ENCODE assay signal across 8 cellular contexts in the genomic region with DNA sequence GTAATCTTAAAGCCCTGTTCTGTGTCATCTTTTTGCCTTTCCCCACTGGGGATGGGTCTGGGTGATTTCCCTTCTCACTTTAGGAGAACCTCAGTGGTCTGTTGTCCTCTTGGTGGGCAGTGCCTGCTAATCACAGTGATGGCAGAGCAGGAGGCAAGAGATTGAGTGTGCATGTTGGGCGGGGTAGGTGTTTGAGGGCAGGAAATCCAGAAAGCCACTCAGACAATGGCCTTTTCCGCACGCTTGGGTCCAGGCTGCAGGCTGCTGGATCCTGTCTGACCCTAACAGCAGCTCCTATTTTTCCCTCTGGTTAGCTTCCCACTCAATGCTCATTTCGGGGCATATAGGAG. TPM values are rescaled to one million over a fixed set of nuclear protein-coding genes. Genes with fewer than 3 reads are reported as not detected.
DNase-seq lines count a peak whose midpoint lies in the region; ATAC-seq and TF ChIP-seq lines count a peak whose summit lies in the region.
"Had no signal": no experiment of that assay in that cellular context is flagged by ENCODE, and none has a peak within 500 bp of the region (broad histone marks: within the 10 kb centered on the region; RNA-seq: fewer than 3 reads in every experiment).

No MANE protein-coding gene starts in this region.

- H3K27me3 ChIP-seq in Peyer's patch, result no peaks in the 10 kb centered on the region
- no peaks in the 10 kb centered on the region for H3K27me3 ChIP-seq in body of pancreas
- H3K27me3 ChIP-seq in left lung, result no peaks in the 10 kb centered on the region

- no peaks in the 10 kb centered on the region for H3K27me3 Mint-ChIP-seq in stimulated activated naive CD8-positive, alpha-beta T cell treated with anti-CD3 and anti-CD28 coated beads, Interleukin-15, amount 100 ng/mL, for 72 hours

- no peaks in the 10 kb centered on the region for H3K9me3 ChIP-seq in Peyer's patch
- H3K9me3 ChIP-seq in body of pancreas, result no peaks in the 10 kb centered on the region
- H3K9me3 ChIP-seq in left lung, result no peaks in the 10 kb centered on the region

- H3K4me3 ChIP-seq in Peyer's patch, result peak overlapping the region in 1 of 4 donors; percentile 0
- H3K4me3 ChIP-seq in body of pancreas, result no peak overlapping the region
- no peak overlapping the region for H3K4me3 ChIP-seq in left lung

- peak overlapping the region; percentile 1 to 77 (median 36) for H3K27ac ChIP-seq in Peyer's patch
- H3K27ac ChIP-seq in body of pancreas, result peak overlapping the region in 3 of 4 donors; percentile 0 to 52 (median 43)
- H3K27ac ChIP-seq in left lung, result peak overlapping the region; percentile 59 to 61

- no peak for TF ChIP-seq CTCF in Peyer's patch (IDR thresholded peaks at IDR 0.05)
- TF ChIP-seq CTCF in body of pancreas (IDR thresholded peaks at IDR 0.05), result no peak
- TF ChIP-seq CTCF in left lung (IDR thresholded peaks at IDR 0.05), result no peak

- TF ChIP-seq POLR2A in Peyer's patch (IDR thresholded peaks at IDR 0.05) (no peak), body of pancreas (IDR thresholded peaks at IDR 0.05) (no peak), GM18505 (IDR thresholded peaks at IDR 0.05; ENCODE audit: borderline replicate concordance, extremely low read depth, insufficient read depth, insufficient read length) (no peak)

- WGBS in body of pancreas, 2 donors, result 69 to 75% methylated on average over 4 of the region's 4 CpGs

- intact Hi-C loops in body of pancreas (cut with DNase I) (no loop called here), left lung (cut with DNase I) (no loop called here)

- H3K9me3 Mint-ChIP-seq in stimulated activated naive CD8-positive, alpha-beta T cell treated with anti-CD3 and anti-CD28 coated beads, Interleukin-15, amount 100 ng/mL, for 72 hours, result no peaks in the 10 kb centered on the region

- no peak overlapping the region for H3K4me3 Mint-ChIP-seq in stimulated activated naive CD8-positive, alpha-beta T cell treated with anti-CD3 and anti-CD28 coated beads, Interleukin-15, amount 100 ng/mL, for 72 hours

- H3K36me3 ChIP-seq in Peyer's patch (no peaks in the 10 kb centered on the region), body of pancreas (replicated peaks in 1 of 2; ENCODE audit: insufficient read depth in 1 of 2, low read depth in 2 of 2) (no peaks in the 10 kb centered on the region), left lung (no peaks in the 10 kb centered on the region)

- H3K4me1 Mint-ChIP-seq in stimulated activated naive CD8-positive, alpha-beta T cell treated with anti-CD3 and anti-CD28 coated beads, Interleukin-15, amount 100 ng/mL, for 72 hours, result peaks cover 46% of the 10 kb centered on the region

- no peak overlapping the region for H3K27ac Mint-ChIP-seq in stimulated activated naive CD8-positive, alpha-beta T cell treated with anti-CD3 and anti-CD28 coated beads, Interleukin-15, amount 100 ng/mL, for 72 hours

- ATAC-seq in body of pancreas (no peak), left lung (peak; percentile 43), GM18505 (IDR thresholded peaks at IDR 0.05; ENCODE audit: unreplicated experiment) (no peak)
- ATAC-seq in stimulated activated naive CD8-positive, alpha-beta T cell treated with anti-CD3 and anti-CD28 coated beads, Interleukin-15, amount 100 ng/mL, for 72 hours, result peak; percentile 15

- DNase-seq in Peyer's patch (no peak), body of pancreas (no peak), left lung (no peak), pons (ENCODE audit: low spot score) (no peak), SIG-M5 (lab: John Stamatoyannopoulos, UW) (no peak)
- DNase-seq in stimulated activated naive CD8-positive, alpha-beta T cell treated with anti-CD3 and anti-CD28 coated beads, Interleukin-15, amount 100 ng/mL, for 72 hours, result no peak
- DNase-seq: posterior cingulate gyrus had no signal

- H3K4me1 ChIP-seq in Peyer's patch (peaks cover 0 to 25% (median 0%) of the 10 kb centered on the region in 4 donors), body of pancreas (peaks cover 26% of the 10 kb centered on the region), left lung (peaks cover 22 to 63% of the 10 kb centered on the region in 2 donors)

RNA-seq across cellular contexts. Expression of gene ITGA5, which starts 13.7 kb away (rescaled TPM):
- total RNA-seq in Peyer's patch (10 to 100 TPM; 21.0 to 78.4 (median 44.5) TPM), body of pancreas (10 to 100 TPM; 28.5 to 49.1 TPM), left lung (100 to 1,000 TPM in 1 of 2 donors, 10 to 100 TPM in 1; 76.4 to 142 TPM)

RNA-seq across cellular contexts. Expression of gene GTSF1, which starts 40.6 kb away (rescaled TPM):
- total RNA-seq in Peyer's patch (1 to 10 TPM in 1 of 4 donors, not detected in 3; 1.8 TPM), body of pancreas (not detected), left lung (1 to 10 TPM in 1 of 2 donors, under 1 TPM in 1; 0.47 to 1.4 TPM)

RNA-seq across cellular contexts. Expression of gene ZNF385A, which starts 48.3 kb away (rescaled TPM):
- total RNA-seq in Peyer's patch, result 10 to 100 TPM in 2 of 4 donors, 1 to 10 TPM in 2; 7.3 to 28.1 (median 9.7) TPM
- total RNA-seq in body of pancreas, result 1 to 10 TPM; 3.1 to 7.3 TPM
- total RNA-seq in left lung, result 10 to 100 TPM; 18.1 to 19.0 TPM

Comparison
In these comparisons a context has a peak if more than half of its experiments do, and no peak if none do; other contexts are left out.
1. ATAC-seq: peak in left lung (single experiment) and stimulated activated naive CD8-positive, alpha-beta T cell treated with anti-CD3 and anti-CD28 coated beads, Interleukin-15, amount 100 ng/mL, for 72 hours (single experiment); none in body of pancreas (single experiment) and GM18505 (single experiment).
2. Peak in every context shown above with its lines, with median percentiles within 50 percentile points of each other: H3K27ac ChIP-seq.